In the genomic region with DNA sequence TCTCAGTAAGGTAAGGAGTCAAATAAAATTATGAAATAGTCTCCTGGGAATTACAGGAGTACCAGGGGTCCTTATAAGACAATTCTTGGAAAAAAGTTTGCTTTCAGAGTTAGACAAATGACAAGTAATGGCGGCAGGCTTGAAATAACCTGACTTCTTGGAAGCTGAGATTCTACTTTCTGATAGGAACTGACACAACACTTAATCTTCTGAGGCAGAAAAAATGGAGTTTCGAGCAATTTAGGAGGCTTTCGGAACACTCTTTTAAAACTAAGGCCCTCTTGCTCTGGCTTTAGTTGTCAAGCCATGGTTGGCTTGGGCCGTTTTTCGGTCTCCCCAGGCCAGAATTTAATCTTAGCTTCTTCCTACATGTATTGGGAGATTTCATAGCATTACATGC, we compare ENCODE assay signal across 1 cellular context.
TF ChIP-seq lines count a peak whose summit lies in the region.

No MANE protein-coding gene starts in this region.

TF ChIP-seq in K562, 482 proteins besides CTCF, POLR2A, EP300 and RAD21 (continues in another document):
- TF ChIP-seq CHD1 (IDR thresholded peaks at IDR 0.05; ENCODE audit: low read length) (no peak), ZNF584 (CRISPR knock-in tag; IDR thresholded peaks at IDR 0.05; ENCODE audit: low read depth) (no peak), SP1 (CRISPR knock-in tag; IDR thresholded peaks at IDR 0.05) (no peak), NR3C1 (CRISPR knock-in tag; IDR thresholded peaks at IDR 0.05) (no peak), ARID1B (IDR thresholded peaks at IDR 0.05) (peak; percentile 25; the same call in 1 of the 2 replicates), ZC3H4 (CRISPR knock-in tag; IDR thresholded peaks at IDR 0.05; ENCODE audit: borderline replicate concordance) (no peak), EZH2 (IDR thresholded peaks at IDR 0.05; ENCODE audit: borderline replicate concordance, low read depth, low read length) (no peak), BMI1 (IDR thresholded peaks at IDR 0.05; ENCODE audit: low read length) (no peak), SAFB2 (IDR thresholded peaks at IDR 0.05; ENCODE audit: borderline replicate concordance, low read depth, low read length, severe bottlenecking) (no peak), ZBTB17 (CRISPR knock-in tag; IDR thresholded peaks at IDR 0.05) (0 out of 2 replicates have a peak, but pooled peaks have one; percentile 31), SMAD1 (IDR thresholded peaks at IDR 0.05; ENCODE audit: low read depth, low read length, partially characterized antibody) (no peak), HDAC8 (tag; IDR thresholded peaks at IDR 0.05) (no peak), SAP30 (IDR thresholded peaks at IDR 0.05; ENCODE audit: borderline replicate concordance, insufficient read depth, low read depth, low read length, poor library complexity, severe bottlenecking) (no peak), GATAD2A (IDR thresholded peaks at IDR 0.05) (no peak), FOXK2 (conservative IDR thresholded peaks at IDR 0.05 in 1 of 2, IDR thresholded peaks at IDR 0.05 in 1 of 2; ENCODE audit: low read depth in 2 of 2) (no peak), NR1H2 (CRISPR knock-in tag; IDR thresholded peaks at IDR 0.05) (no peak), RBM15 (IDR thresholded peaks at IDR 0.05; ENCODE audit: insufficient read depth, low read length) (no peak), CBX5 (IDR thresholded peaks at IDR 0.05; ENCODE audit: borderline replicate concordance, low read depth) (no peak), TEAD4 (IDR thresholded peaks at IDR 0.05; ENCODE audit: low read length) (no peak), TEAD4 (CRISPR knock-in tag; IDR thresholded peaks at IDR 0.05; ENCODE audit: borderline replicate concordance) (no peak), DNMT1 (IDR thresholded peaks at IDR 0.05) (no peak), ZNF707 (CRISPR knock-in tag; conservative IDR thresholded peaks at IDR 0.05) (no peak), HDGF (IDR thresholded peaks at IDR 0.05) (no peak), NFIX (CRISPR knock-in tag; IDR thresholded peaks at IDR 0.05; ENCODE audit: low read depth) (no peak), JUND (IDR thresholded peaks at IDR 0.05; ENCODE audit: borderline replicate concordance, low read depth, low read length) (no peak), JUND (tag; IDR thresholded peaks at IDR 0.05; ENCODE audit: borderline replicate concordance, low read depth, low read length) (no peak; the same call in 2 of the 3 replicates), PHTF2 (CRISPR knock-in tag; IDR thresholded peaks at IDR 0.05) (no peak), MCM2 (IDR thresholded peaks at IDR 0.05; ENCODE audit: low read depth) (no peak), ZSCAN32 (CRISPR knock-in tag; IDR thresholded peaks at IDR 0.05) (no peak), IRF2 (CRISPR knock-in tag; IDR thresholded peaks at IDR 0.05) (no peak), KDM1A (IDR thresholded peaks at IDR 0.05) (no peak), ZBED1 (IDR thresholded peaks at IDR 0.05) (no peak), HMG20A (CRISPR knock-in tag; conservative IDR thresholded peaks at IDR 0.05) (no peak), STAG1 (CRISPR knock-in tag; IDR thresholded peaks at IDR 0.05; ENCODE audit: borderline replicate concordance) (no peak)
- TF ChIP-seq, protein P1, sequence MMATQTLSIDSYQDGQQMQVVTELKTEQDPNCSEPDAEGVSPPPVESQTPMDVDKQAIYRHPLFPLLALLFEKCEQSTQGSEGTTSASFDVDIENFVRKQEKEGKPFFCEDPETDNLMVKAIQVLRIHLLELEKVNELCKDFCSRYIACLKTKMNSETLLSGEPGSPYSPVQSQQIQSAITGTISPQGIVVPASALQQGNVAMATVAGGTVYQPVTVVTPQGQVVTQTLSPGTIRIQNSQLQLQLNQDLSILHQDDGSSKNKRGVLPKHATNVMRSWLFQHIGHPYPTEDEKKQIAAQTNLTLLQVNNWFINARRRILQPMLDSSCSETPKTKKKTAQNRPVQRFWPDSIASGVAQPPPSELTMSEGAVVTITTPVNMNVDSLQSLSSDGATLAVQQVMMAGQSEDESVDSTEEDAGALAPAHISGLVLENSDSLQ (IDR thresholded peaks at IDR 0.05), result 0 out of 2 replicates have a peak, but pooled peaks have one; percentile 6
- TF ChIP-seq, protein P2, sequence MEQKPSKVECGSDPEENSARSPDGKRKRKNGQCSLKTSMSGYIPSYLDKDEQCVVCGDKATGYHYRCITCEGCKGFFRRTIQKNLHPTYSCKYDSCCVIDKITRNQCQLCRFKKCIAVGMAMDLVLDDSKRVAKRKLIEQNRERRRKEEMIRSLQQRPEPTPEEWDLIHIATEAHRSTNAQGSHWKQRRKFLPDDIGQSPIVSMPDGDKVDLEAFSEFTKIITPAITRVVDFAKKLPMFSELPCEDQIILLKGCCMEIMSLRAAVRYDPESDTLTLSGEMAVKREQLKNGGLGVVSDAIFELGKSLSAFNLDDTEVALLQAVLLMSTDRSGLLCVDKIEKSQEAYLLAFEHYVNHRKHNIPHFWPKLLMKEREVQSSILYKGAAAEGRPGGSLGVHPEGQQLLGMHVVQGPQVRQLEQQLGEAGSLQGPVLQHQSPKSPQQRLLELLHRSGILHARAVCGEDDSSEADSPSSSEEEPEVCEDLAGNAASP (IDR thresholded peaks at IDR 0.05), result no peak
- TF ChIP-seq, protein P3, sequence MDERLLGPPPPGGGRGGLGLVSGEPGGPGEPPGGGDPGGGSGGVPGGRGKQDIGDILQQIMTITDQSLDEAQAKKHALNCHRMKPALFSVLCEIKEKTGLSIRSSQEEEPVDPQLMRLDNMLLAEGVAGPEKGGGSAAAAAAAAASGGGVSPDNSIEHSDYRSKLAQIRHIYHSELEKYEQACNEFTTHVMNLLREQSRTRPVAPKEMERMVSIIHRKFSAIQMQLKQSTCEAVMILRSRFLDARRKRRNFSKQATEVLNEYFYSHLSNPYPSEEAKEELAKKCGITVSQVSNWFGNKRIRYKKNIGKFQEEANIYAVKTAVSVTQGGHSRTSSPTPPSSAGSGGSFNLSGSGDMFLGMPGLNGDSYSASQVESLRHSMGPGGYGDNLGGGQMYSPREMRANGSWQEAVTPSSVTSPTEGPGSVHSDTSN (CRISPR knock-in tag; IDR thresholded peaks at IDR 0.05; ENCODE audit: low read depth), result no peak
- TF ChIP-seq, protein P3 (tag; conservative IDR thresholded peaks at IDR 0.05; ENCODE audit: low read depth), result peak; percentile 82
- TF ChIP-seq, protein P4, sequence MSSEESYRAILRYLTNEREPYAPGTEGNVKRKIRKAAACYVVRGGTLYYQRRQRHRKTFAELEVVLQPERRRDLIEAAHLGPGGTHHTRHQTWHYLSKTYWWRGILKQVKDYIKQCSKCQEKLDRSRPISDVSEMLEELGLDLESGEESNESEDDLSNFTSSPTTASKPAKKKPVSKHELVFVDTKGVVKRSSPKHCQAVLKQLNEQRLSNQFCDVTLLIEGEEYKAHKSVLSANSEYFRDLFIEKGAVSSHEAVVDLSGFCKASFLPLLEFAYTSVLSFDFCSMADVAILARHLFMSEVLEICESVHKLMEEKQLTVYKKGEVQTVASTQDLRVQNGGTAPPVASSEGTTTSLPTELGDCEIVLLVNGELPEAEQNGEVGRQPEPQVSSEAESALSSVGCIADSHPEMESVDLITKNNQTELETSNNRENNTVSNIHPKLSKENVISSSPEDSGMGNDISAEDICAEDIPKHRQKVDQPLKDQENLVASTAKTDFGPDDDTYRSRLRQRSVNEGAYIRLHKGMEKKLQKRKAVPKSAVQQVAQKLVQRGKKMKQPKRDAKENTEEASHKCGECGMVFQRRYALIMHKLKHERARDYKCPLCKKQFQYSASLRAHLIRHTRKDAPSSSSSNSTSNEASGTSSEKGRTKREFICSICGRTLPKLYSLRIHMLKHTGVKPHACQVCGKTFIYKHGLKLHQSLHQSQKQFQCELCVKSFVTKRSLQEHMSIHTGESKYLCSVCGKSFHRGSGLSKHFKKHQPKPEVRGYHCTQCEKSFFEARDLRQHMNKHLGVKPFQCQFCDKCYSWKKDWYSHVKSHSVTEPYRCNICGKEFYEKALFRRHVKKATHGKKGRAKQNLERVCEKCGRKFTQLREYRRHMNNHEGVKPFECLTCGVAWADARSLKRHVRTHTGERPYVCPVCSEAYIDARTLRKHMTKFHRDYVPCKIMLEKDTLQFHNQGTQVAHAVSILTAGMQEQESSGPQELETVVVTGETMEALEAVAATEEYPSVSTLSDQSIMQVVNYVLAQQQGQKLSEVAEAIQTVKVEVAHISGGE (CRISPR knock-in tag; IDR thresholded peaks at IDR 0.05), result no peak
- TF ChIP-seq, protein P5, sequence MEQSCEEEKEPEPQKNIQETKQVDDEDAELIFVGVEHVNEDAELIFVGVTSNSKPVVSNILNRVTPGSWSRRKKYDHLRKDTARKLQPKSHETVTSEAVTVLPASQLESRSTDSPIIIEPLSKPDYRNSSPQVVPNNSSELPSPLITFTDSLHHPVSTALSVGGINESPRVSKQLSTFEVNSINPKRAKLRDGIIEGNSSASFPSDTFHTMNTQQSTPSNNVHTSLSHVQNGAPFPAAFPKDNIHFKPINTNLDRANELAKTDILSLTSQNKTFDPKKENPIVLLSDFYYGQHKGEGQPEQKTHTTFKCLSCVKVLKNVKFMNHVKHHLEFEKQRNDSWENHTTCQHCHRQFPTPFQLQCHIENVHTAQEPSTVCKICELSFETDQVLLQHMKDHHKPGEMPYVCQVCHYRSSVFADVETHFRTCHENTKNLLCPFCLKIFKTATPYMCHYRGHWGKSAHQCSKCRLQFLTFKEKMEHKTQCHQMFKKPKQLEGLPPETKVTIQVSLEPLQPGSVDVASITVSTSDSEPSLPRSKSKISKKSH (CRISPR knock-in tag; IDR thresholded peaks at IDR 0.05), result no peak
- TF ChIP-seq, protein P6, sequence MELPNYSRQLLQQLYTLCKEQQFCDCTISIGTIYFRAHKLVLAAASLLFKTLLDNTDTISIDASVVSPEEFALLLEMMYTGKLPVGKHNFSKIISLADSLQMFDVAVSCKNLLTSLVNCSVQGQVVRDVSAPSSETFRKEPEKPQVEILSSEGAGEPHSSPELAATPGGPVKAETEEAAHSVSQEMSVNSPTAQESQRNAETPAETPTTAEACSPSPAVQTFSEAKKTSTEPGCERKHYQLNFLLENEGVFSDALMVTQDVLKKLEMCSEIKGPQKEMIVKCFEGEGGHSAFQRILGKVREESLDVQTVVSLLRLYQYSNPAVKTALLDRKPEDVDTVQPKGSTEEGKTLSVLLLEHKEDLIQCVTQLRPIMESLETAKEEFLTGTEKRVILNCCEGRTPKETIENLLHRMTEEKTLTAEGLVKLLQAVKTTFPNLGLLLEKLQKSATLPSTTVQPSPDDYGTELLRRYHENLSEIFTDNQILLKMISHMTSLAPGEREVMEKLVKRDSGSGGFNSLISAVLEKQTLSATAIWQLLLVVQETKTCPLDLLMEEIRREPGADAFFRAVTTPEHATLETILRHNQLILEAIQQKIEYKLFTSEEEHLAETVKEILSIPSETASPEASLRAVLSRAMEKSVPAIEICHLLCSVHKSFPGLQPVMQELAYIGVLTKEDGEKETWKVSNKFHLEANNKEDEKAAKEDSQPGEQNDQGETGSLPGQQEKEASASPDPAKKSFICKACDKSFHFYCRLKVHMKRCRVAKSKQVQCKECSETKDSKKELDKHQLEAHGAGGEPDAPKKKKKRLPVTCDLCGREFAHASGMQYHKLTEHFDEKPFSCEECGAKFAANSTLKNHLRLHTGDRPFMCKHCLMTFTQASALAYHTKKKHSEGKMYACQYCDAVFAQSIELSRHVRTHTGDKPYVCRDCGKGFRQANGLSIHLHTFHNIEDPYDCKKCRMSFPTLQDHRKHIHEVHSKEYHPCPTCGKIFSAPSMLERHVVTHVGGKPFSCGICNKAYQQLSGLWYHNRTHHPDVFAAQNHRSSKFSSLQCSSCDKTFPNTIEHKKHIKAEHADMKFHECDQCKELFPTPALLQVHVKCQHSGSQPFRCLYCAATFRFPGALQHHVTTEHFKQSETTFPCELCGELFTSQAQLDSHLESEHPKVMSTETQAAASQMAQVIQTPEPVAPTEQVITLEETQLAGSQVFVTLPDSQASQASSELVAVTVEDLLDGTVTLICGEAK (IDR thresholded peaks at IDR 0.05), result no peak
- TF ChIP-seq, protein P6 (CRISPR knock-in tag; IDR thresholded peaks at IDR 0.05), result no peak
- TF ChIP-seq, protein P7, sequence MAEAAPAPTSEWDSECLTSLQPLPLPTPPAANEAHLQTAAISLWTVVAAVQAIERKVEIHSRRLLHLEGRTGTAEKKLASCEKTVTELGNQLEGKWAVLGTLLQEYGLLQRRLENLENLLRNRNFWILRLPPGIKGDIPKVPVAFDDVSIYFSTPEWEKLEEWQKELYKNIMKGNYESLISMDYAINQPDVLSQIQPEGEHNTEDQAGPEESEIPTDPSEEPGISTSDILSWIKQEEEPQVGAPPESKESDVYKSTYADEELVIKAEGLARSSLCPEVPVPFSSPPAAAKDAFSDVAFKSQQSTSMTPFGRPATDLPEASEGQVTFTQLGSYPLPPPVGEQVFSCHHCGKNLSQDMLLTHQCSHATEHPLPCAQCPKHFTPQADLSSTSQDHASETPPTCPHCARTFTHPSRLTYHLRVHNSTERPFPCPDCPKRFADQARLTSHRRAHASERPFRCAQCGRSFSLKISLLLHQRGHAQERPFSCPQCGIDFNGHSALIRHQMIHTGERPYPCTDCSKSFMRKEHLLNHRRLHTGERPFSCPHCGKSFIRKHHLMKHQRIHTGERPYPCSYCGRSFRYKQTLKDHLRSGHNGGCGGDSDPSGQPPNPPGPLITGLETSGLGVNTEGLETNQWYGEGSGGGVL (CRISPR knock-in tag; IDR thresholded peaks at IDR 0.05), result no peak
